ENCODE assay signal across 8 cellular contexts in genomic region chr9:87684627-87685204, GRCh38. TPM values are rescaled to one million over a fixed set of nuclear protein-coding genes. Genes with fewer than 3 reads are reported as not detected.
DNase-seq lines count a peak whose midpoint lies in the region; ATAC-seq and TF ChIP-seq lines count a peak whose summit lies in the region.

No MANE protein-coding gene starts in this region.

- H3K9me3 ChIP-seq in Peyer's patch: no peaks in the 10 kb centered on the region

- H3K27ac ChIP-seq in Peyer's patch (no peak overlapping the region), foreskin keratinocyte (no peak overlapping the region)

- ATAC-seq in foreskin keratinocyte: peak; percentile 74
- no peak for ATAC-seq in HG02852 (IDR thresholded peaks at IDR 0.05; ENCODE audit: unreplicated experiment)
- ATAC-seq in GM21825 (IDR thresholded peaks at IDR 0.05; ENCODE audit: unreplicated experiment): no peak

- H3K27me3 ChIP-seq in Peyer's patch (no peaks in the 10 kb centered on the region), foreskin keratinocyte (no peaks in the 10 kb centered on the region)

- no peak for DNase-seq in GM20000 (ENCODE audit: low spot score)
- DNase-seq in Peyer's patch: peak in 2 of 3 donors; percentile 67 to 75
- peak in 1 of 2 donors; percentile 36 for DNase-seq in foreskin keratinocyte
- DNase-seq in pons (ENCODE audit: low spot score): peak; percentile 40
- DNase-seq in stimulated activated CD4-positive, alpha-beta T cell treated with anti-CD3 and anti-CD28 coated beads, Interleukin-4, amount 100 ng/mL, for 1 hour: no peak
- DNase-seq in NCI-H446 treated with DMSO at 0.1 percent for 48 hours (lab: John Stamatoyannopoulos, UW): no peak

- TF ChIP-seq POLR2A in Peyer's patch (IDR thresholded peaks at IDR 0.05): no peak

- peak; percentile 21 for TF ChIP-seq CTCF in GM20000 (IDR thresholded peaks at IDR 0.05; ENCODE audit: extremely low read depth, missing control alignments)
- peak in 5 of 6 experiments; percentile 38 to 60 (median 58) for TF ChIP-seq CTCF in Peyer's patch (IDR thresholded peaks at IDR 0.05)
- peak; percentile 87 for TF ChIP-seq CTCF in foreskin keratinocyte (conservative IDR thresholded peaks at IDR 0.05)

- peaks cover 0 to 14% (median 0%) of the 10 kb centered on the region in 3 donors for H3K36me3 ChIP-seq in Peyer's patch

- H3K4me1 ChIP-seq in Peyer's patch: no peaks in the 10 kb centered on the region
- no peaks in the 10 kb centered on the region for H3K4me1 ChIP-seq in foreskin keratinocyte

- H3K4me3 ChIP-seq in Peyer's patch: no peak overlapping the region

RNA-seq across cellular contexts. Expression of gene CTSL, which starts 41.2 kb away (rescaled TPM):
- total RNA-seq in Peyer's patch (10 to 100 TPM; 14.3 to 23.5 (median 19.6) TPM), foreskin keratinocyte (95.8 and 96.1 TPM in 2 replicates)
- 96.1 and 101 TPM in 2 replicates for polyA plus RNA-seq in foreskin keratinocyte

Comparison
In these comparisons a context has a peak if more than half of its experiments do, and no peak if none do; other contexts are left out.
1. DNase-seq: peak in Peyer's patch (2 of 3) and pons (single experiment); none in GM20000 (single experiment), stimulated activated CD4-positive, alpha-beta T cell treated with anti-CD3 and anti-CD28 coated beads, Interleukin-4, amount 100 ng/mL, for 1 hour (single experiment) and NCI-H446 treated with DMSO at 0.1 percent for 48 hours (single experiment).
2. CTCF ChIP-seq: peak in every context shown above with its lines; median percentile 87 in foreskin keratinocyte; 58 in Peyer's patch; 21 in GM20000.